Comparison of ENCODE assay signal across 13 cellular contexts in genomic region chr17:44795928-44796327, GRCh38. TPM values are rescaled to one million over a fixed set of nuclear protein-coding genes. Genes with fewer than 3 reads are reported as not detected.
DNase-seq lines count a peak whose midpoint lies in the region; ATAC-seq and TF ChIP-seq lines count a peak whose summit lies in the region.
"Had no signal": no experiment of that assay in that cellular context is flagged by ENCODE, and none has a peak within 500 bp of the region (broad histone marks: within the 10 kb centered on the region; RNA-seq: fewer than 3 reads in every experiment).

No MANE protein-coding gene starts in this region.

- H3K79me2 ChIP-seq in fibroblast of lung (ENCODE audit: control insufficient read depth, insufficient read depth, low read length) = peaks cover 14% of the 10 kb centered on the region

- intact Hi-C loops in posterior vena cava (cut with DNase I) (no loop called here), testis (cut with DNase I; ENCODE audit: low total_unique reads) (no loop called here)

- DNase-seq in RKO (ENCODE audit: low spot score) (peak; percentile 90), fibroblast of lung (ENCODE audit: low read depth in 2 of 2) (no peak), posterior vena cava (ENCODE audit: low spot score) (peak; percentile 43), testis (no peak)
- DNase-seq in activated CD4-positive, alpha-beta T cell treated with anti-CD3 and anti-CD28 coated beads for 1 hour = no peak
- DNase-seq: activated effector memory CD4-positive, alpha-beta T cell treated with anti-CD3 and anti-CD28 coated beads, Interleukin-2, amount 50 U/mL, for 16 hours; naive thymus-derived CD8-positive, alpha-beta T cell; NK-92 treated with Interleukin-12 subunit alpha and Interleukin-12 subunit beta, amount 100 ng/mL, for 24 hours had no signal

- 75 to 89% methylated on average over 3 to 10 of the region's 10 CpGs for WGBS in testis, 2 donors

- TF ChIP-seq CTCF in fibroblast of lung (conservative IDR thresholded peaks at IDR 0.05 in 1 of 2, IDR thresholded peaks at IDR 0.05 in 1 of 2; ENCODE audit: low read depth in 1 of 2, low read length in 2 of 2) (no peak), testis (IDR thresholded peaks at IDR 0.05) (no peak)

- H3K36me3 ChIP-seq in BLaER1 (peaks cover 32% of the 10 kb centered on the region), fibroblast of lung (ENCODE audit: control insufficient read depth, insufficient read depth, low read length) (no peaks in the 10 kb centered on the region), testis (ENCODE audit: low read depth, missing control alignments) (no peaks in the 10 kb centered on the region)

- TF ChIP-seq POLR2A in testis (IDR thresholded peaks at IDR 0.05) = no peak

- H3K4me1 ChIP-seq in BLaER1 (peaks cover 49% of the 10 kb centered on the region), fibroblast of lung (ENCODE audit: control insufficient read depth, extremely low read depth, insufficient read depth, low read length) (peaks cover 33% of the 10 kb centered on the region), testis (no peaks in the 10 kb centered on the region)

- H4K20me1 ChIP-seq in BLaER1 = no peaks in the 10 kb centered on the region
- no peaks in the 10 kb centered on the region for H4K20me1 ChIP-seq in fibroblast of lung (ENCODE audit: control insufficient read depth, extremely low read depth, insufficient read depth, low read length)

- H3K9me3 ChIP-seq in BLaER1 = no peaks in the 10 kb centered on the region
- no peaks in the 10 kb centered on the region for H3K9me3 ChIP-seq in fibroblast of lung (ENCODE audit: control insufficient read depth, insufficient read depth, low read depth, low read length)
- H3K9me3 ChIP-seq in testis = no peaks in the 10 kb centered on the region

- H3K27me3 ChIP-seq in BLaER1 = no peaks in the 10 kb centered on the region
- no peaks in the 10 kb centered on the region for H3K27me3 ChIP-seq in fibroblast of lung (ENCODE audit: control insufficient read depth, insufficient read depth, low read length)
- H3K27me3 ChIP-seq in testis = no peaks in the 10 kb centered on the region

- H3K4me2 ChIP-seq in BLaER1 (peak overlapping the region; percentile 79), fibroblast of lung (ENCODE audit: extremely low read depth, insufficient read depth, low read length) (no peak overlapping the region)

- H3K4me3 ChIP-seq in BLaER1 = no peak overlapping the region
- no peak overlapping the region for H3K4me3 ChIP-seq in fibroblast of lung (replicated peaks in 1 of 4; ENCODE audit: control extremely low read depth in 1 of 4, insufficient read depth in 1 of 4, low read depth in 3 of 4, low read length in 4 of 4)
- no peak overlapping the region for H3K4me3 ChIP-seq in testis

- no peak overlapping the region for H3K9ac ChIP-seq in BLaER1
- peak overlapping the region; percentile 52 for H3K9ac ChIP-seq in fibroblast of lung (ENCODE audit: insufficient read depth, low read length)

- ATAC-seq in GM18870 (IDR thresholded peaks at IDR 0.05; ENCODE audit: unreplicated experiment) (no peak), GM18907 (IDR thresholded peaks at IDR 0.05; ENCODE audit: unreplicated experiment) (no peak)
- ATAC-seq: naive thymus-derived CD8-positive, alpha-beta T cell had no signal

- H2AFZ ChIP-seq in fibroblast of lung (ENCODE audit: low read length) = no peak overlapping the region

- H3K27ac ChIP-seq in BLaER1 = peak overlapping the region; percentile 83
- peak overlapping the region; percentile 73 for H3K27ac ChIP-seq in fibroblast of lung (ENCODE audit: insufficient read depth, low read length)
- no peak overlapping the region for H3K27ac ChIP-seq in testis

RNA-seq across cellular contexts. Expression of gene GJC1, which starts 34.2 kb away (rescaled TPM):
- 19.3 and 33.9 TPM in 2 replicates for total RNA-seq in fibroblast of lung
- polyA plus RNA-seq in fibroblast of lung = 33.6 and 97.3 TPM in 2 replicates
- polyA plus RNA-seq in fibroblast of lung (2012) = 27.6 and 78.0 TPM in 2 replicates
- polyA minus RNA-seq in fibroblast of lung (ENCODE audit: low replicate concordance) = 71.8 and 316 TPM in 2 replicates
- total RNA-seq in posterior vena cava = 10 to 100 TPM; 30.4 to 80.8 TPM
- 10 to 100 TPM; 16.9 to 21.0 TPM for total RNA-seq in testis
- 19.3 TPM for polyA plus RNA-seq in testis (ENCODE audit: insufficient read depth, low read depth, low replicate concordance)
- total RNA-seq: HT-29; naive thymus-derived CD8-positive, alpha-beta T cell had no signal
- polyA plus RNA-seq: naive thymus-derived CD8-positive, alpha-beta T cell had no signal

RNA-seq across cellular contexts. Expression of gene ADAM11, which starts 37.1 kb away (rescaled TPM):
- total RNA-seq in fibroblast of lung (0.51 and 0.66 TPM in 2 replicates), posterior vena cava (under 1 TPM; 0.29 to 0.42 TPM), testis (1 to 10 TPM; 7.6 TPM)
- polyA plus RNA-seq in fibroblast of lung (0.18 and 0.52 TPM in 2 replicates), testis (ENCODE audit: insufficient read depth, low read depth, low replicate concordance) (4.9 TPM)
- 0.32 and 0.75 TPM in 2 replicates for polyA plus RNA-seq in fibroblast of lung (2012)
- 0.75 TPM in 1 of 2 replicates, not detected in the other for polyA minus RNA-seq in fibroblast of lung (ENCODE audit: low replicate concordance)

RNA-seq across cellular contexts. Expression of gene HIGD1B, which starts 51.8 kb away (rescaled TPM):
- not detected in 2 replicates for total RNA-seq in fibroblast of lung
- polyA plus RNA-seq in fibroblast of lung = 0.34 TPM in 1 of 2 replicates, not detected in the other
- 0.52 TPM in 1 of 2 replicates, not detected in the other for polyA plus RNA-seq in fibroblast of lung (2012)
- not detected in 2 replicates for polyA minus RNA-seq in fibroblast of lung (ENCODE audit: low replicate concordance)
- total RNA-seq in posterior vena cava = 1 to 10 TPM; 1.8 to 1.9 TPM
- total RNA-seq in testis = under 1 TPM in 1 of 2 donors, not detected in 1; 0.81 TPM
- polyA plus RNA-seq in testis (ENCODE audit: insufficient read depth, low read depth, low replicate concordance) = 2.6 TPM
- total RNA-seq: activated CD8-positive, alpha-beta memory T cell treated with anti-CD3 and anti-CD28 coated beads for 36 hours; HT-29; naive thymus-derived CD8-positive, alpha-beta T cell had no signal

Comparison
In these comparisons a context has a peak if more than half of its experiments do, and no peak if none do; other contexts are left out.
1. H3K27ac ChIP-seq: peak in BLaER1 (single experiment) and fibroblast of lung (single experiment); none in testis (0 of 2).
2. DNase-seq: peak in RKO (single experiment) and posterior vena cava (single experiment); none in fibroblast of lung (0 of 2), testis (single experiment) and activated CD4-positive, alpha-beta T cell treated with anti-CD3 and anti-CD28 coated beads for 1 hour (single experiment).